ENCODE assay signal across 19 cellular contexts in genomic region chr15:60208708-60209107, GRCh38.
DNase-seq lines count a peak whose midpoint lies in the region; ATAC-seq and TF ChIP-seq lines count a peak whose summit lies in the region.
"Had no signal": no experiment of that assay in that cellular context is flagged by ENCODE, and none has a peak within 500 bp of the region (broad histone marks: within the 10 kb centered on the region; RNA-seq: fewer than 3 reads in every experiment).

No MANE protein-coding gene starts in this region.

- H3K9me3 ChIP-seq in lower lobe of right lung: no peaks in the 10 kb centered on the region
- H3K9me3 ChIP-seq: uterus had no signal

- no peak for TF ChIP-seq CTCF in lower lobe of right lung (IDR thresholded peaks at IDR 0.05)

- ATAC-seq in left ventricle myocardium superior (peak; percentile 77), lower lobe of right lung (no peak), HG03039 (IDR thresholded peaks at IDR 0.05; ENCODE audit: unreplicated experiment) (no peak)
- ATAC-seq: activated naive CD8-positive, alpha-beta T cell treated with anti-CD3 and anti-CD28 coated beads, Interleukin-2, amount 50 U/mL, for 24 hours; PC-3 had no signal

- intact Hi-C loops in left ventricle myocardium superior (cut with micrococcal nuclease): no loop called here
- intact Hi-C loops in lower lobe of right lung (cut with DNase I): no loop called here

- no peaks in the 10 kb centered on the region for H3K36me3 ChIP-seq in lower lobe of right lung
- H3K36me3 ChIP-seq: uterus had no signal

- no peak overlapping the region for H3K4me3 ChIP-seq in lower lobe of right lung
- H3K4me3 ChIP-seq: smooth muscle cell, uterus had no signal

- H3K27ac ChIP-seq in lower lobe of right lung: no peak overlapping the region
- H3K27ac ChIP-seq: uterus had no signal

- H3K27me3 ChIP-seq in lower lobe of right lung (ENCODE audit: low read depth): no peaks in the 10 kb centered on the region
- H3K27me3 ChIP-seq: uterus had no signal

- DNase-seq in DMS79 (lab: John Stamatoyannopoulos, UW) (peak; percentile 31), LHCN-M2 (ENCODE audit: low read depth) (peak; percentile 16), astrocyte of the hippocampus (ENCODE audit: low read depth, low spot score) (peak; percentile 11), left ventricle myocardium superior (no peak), lower lobe of right lung (no peak), T-helper 2 cell (no peak)
- DNase-seq: activated CD4-positive, alpha-beta T cell treated with anti-CD3 and anti-CD28 coated beads for 4 hours; activated naive CD8-positive, alpha-beta T cell treated with anti-CD3 and anti-CD28 coated beads, Interleukin-2, amount 50 U/mL, for 24 hours; Calu3; effector CD8-positive, alpha-beta T cell; hippocampal formation; islet precursor cell; NCI-H146; NCI-H524 treated with DMSO at 0.1 percent for 48 hours; PC-3; stimulated activated CD4-positive, alpha-beta T cell treated with anti-CD3 and anti-CD28 coated beads, Interleukin-4, amount 100 ng/mL, for 24 hours; uterus had no signal

- H3K4me1 ChIP-seq in lower lobe of right lung: no peaks in the 10 kb centered on the region
- H3K4me1 ChIP-seq: uterus had no signal

Comparison
In these comparisons a context has a peak if more than half of its experiments do, and no peak if none do; other contexts are left out.
1. DNase-seq: peak in DMS79 (single experiment), LHCN-M2 (single experiment) and astrocyte of the hippocampus (single experiment); none in left ventricle myocardium superior (single experiment), lower lobe of right lung (single experiment) and T-helper 2 cell (0 of 5).